ENCODE assay signal across 8 cellular contexts in genomic region chr5:73497537-73498056, GRCh38. TPM values are rescaled to one million over a fixed set of nuclear protein-coding genes. Genes with fewer than 3 reads are reported as not detected.
DNase-seq lines count a peak whose midpoint lies in the region; ATAC-seq, FAIRE-seq and TF ChIP-seq lines count a peak whose summit lies in the region.

No MANE protein-coding gene starts in this region.

- H3K79me2 ChIP-seq in GM12878 (ENCODE audit: control insufficient read depth, insufficient read depth, low read length) = peaks cover 48% of the 10 kb centered on the region

- DNase-seq in AG04449 (ENCODE audit: low read depth, low spot score) (no peak), HL-60 (ENCODE audit: low read depth in 1 of 2, low spot score in 1 of 2) (no peak), GM12878 (ENCODE audit: low read depth, low spot score) (no peak), lung (ENCODE audit: low spot score) (no peak), upper lobe of right lung (no peak), GM13976 (ENCODE audit: low spot score) (no peak), cerebellum (ENCODE audit: low spot score) (no peak), hepatic stellate cell (ENCODE audit: low spot score) (no peak)

- 36% methylated on average over 15 of the region's 15 CpGs for WGBS in GM12878 (ENCODE audit: insufficient coverage, insufficient replicate concordance, low lambda C conversion rate, missing lambda C conversion rate)
- WGBS in lung, 2 donors = 48 to 57% methylated on average over 15 of the region's 15 CpGs

- no peaks in the 10 kb centered on the region for H4K20me1 ChIP-seq in GM12878 (ENCODE audit: control insufficient read depth, insufficient read depth)

- H3K27ac ChIP-seq in HL-60 (replicated peaks) (peak overlapping the region; percentile 96), GM12878 (ENCODE audit: control insufficient read depth, insufficient read depth) (peak overlapping the region; percentile 93), lung (ENCODE audit: low read depth in 1 of 2, low read length in 1 of 2) (peak overlapping the region; percentile 89 to 96), upper lobe of right lung (peak overlapping the region; percentile 98)

- H2AFZ ChIP-seq in GM12878 (ENCODE audit: control insufficient read depth, low read depth, low read length) = peak overlapping the region; percentile 94

- no peak for TF ChIP-seq RAD21 in GM12878 (IDR thresholded peaks at IDR 0.05; ENCODE audit: insufficient read depth, low read depth, low read length)

- H3K4me1 ChIP-seq in GM12878 (ENCODE audit: control insufficient read depth, insufficient read depth, low read length) (no peaks in the 10 kb centered on the region), lung (ENCODE audit: control insufficient read depth in 2 of 2, insufficient read depth in 2 of 2, low read length in 2 of 2) (peaks cover 0 to 8% of the 10 kb centered on the region in 2 donors), upper lobe of right lung (peaks cover 18% of the 10 kb centered on the region)

- in situ Hi-C loops in GM12878 (cut with MboI) (no loop called here), GM13976 (cut with MboI; ENCODE audit: low sequenced_read_pairs, unreplicated experiment) (no loop called here)

- no peaks in the 10 kb centered on the region for H3K9me3 ChIP-seq in GM12878 (replicated peaks; ENCODE audit: control insufficient read depth, insufficient read depth, low read length)
- no peaks in the 10 kb centered on the region for H3K9me3 ChIP-seq in lung (ENCODE audit: control insufficient read depth in 2 of 2, insufficient read depth in 1 of 2, low read length in 1 of 2)
- no peaks in the 10 kb centered on the region for H3K9me3 ChIP-seq in upper lobe of right lung

- H3K4me2 ChIP-seq in GM12878 (ENCODE audit: control insufficient read depth, insufficient read depth) = peak overlapping the region; percentile 86

- POLR2A ChIA-PET in AG04449 (lab: Yijun Ruan, JAX) = interaction anchor here (2.6 kb wide), 1 partner anchor 49 kb away, joined by 6 read pairs; the partner anchor contains the start of gene FOXD1
- POLR2A ChIA-PET in GM12878 (lab: Charles Lee) = no interaction called here

- no peak for TF ChIP-seq EP300 in GM12878 (IDR thresholded peaks at IDR 0.05; ENCODE audit: borderline replicate concordance in 1 of 2, control insufficient read depth in 1 of 2, low read depth in 2 of 2, low read length in 2 of 2)

- CTCF ChIA-PET in AG04449 (lab: Yijun Ruan, JAX) (interaction anchor here (0.6 to 6.2 kb wide), 13 partner anchors 9 to 282 kb away, joined by 3 to 34 read pairs (median 4); no protein-coding TSS in a partner anchor), GM12878 (lab: Yijun Ruan, JAX) (interaction anchor here (0.8 to 2.8 kb wide), 6 partner anchors 19 to 73 kb away, joined by 3 to 19 read pairs (median 3); no protein-coding TSS in a partner anchor)

- RAD21 ChIA-PET in GM12878 (lab: Charles Lee; ENCODE audit: unreplicated experiment) = interaction anchor here (1.1 kb wide), 1 partner anchor 39 kb away, joined by 3 read pairs; no protein-coding TSS in a partner anchor

- TF ChIP-seq CTCF in AG04449 (IDR thresholded peaks at IDR 0.05; ENCODE audit: insufficient read depth, low read length, missing control alignments) (no peak), HL-60 (IDR thresholded peaks at IDR 0.05; ENCODE audit: insufficient read depth, low read length) (no peak), GM12878 (IDR thresholded peaks at IDR 0.05 in 2 of 3, conservative IDR thresholded peaks at IDR 0.05 in 1 of 3; ENCODE audit: control insufficient read depth in 2 of 3, extremely low read depth in 1 of 3, insufficient read depth in 1 of 3, low read depth in 3 of 3, low read length in 3 of 3) (no peak), lung (IDR thresholded peaks at IDR 0.05; ENCODE audit: control extremely low read depth, extremely low read depth) (no peak), upper lobe of right lung (IDR thresholded peaks at IDR 0.05) (no peak), GM13976 (IDR thresholded peaks at IDR 0.05; ENCODE audit: borderline replicate concordance, control extremely low read depth, extremely low read depth, insufficient read depth, missing control alignments) (no peak)

- H3K9ac ChIP-seq in GM12878 (ENCODE audit: control insufficient read depth, insufficient read depth, low read length) = peak overlapping the region; percentile 94

- no peak for TF ChIP-seq POLR2A in GM12878 (IDR thresholded peaks at IDR 0.05; ENCODE audit: low read depth, low read length)

- H3K36me3 ChIP-seq in GM12878 (ENCODE audit: control insufficient read depth in 2 of 2, insufficient read depth in 2 of 2, low read length in 1 of 2) (peaks cover 0 to 10% of the 10 kb centered on the region in 2 experiments; a peak in 2 of 4 replicates), lung (ENCODE audit: control insufficient read depth in 2 of 2, insufficient read depth in 2 of 2, low read length in 2 of 2) (peaks cover 3% of the 10 kb centered on the region in 2 donors), upper lobe of right lung (peaks cover 25% of the 10 kb centered on the region)

- TSS peak; percentile 95 for BruUV-seq in GM12878 (replicated peaks; lab: Mats Ljungman, UMichigan)

- FAIRE-seq in GM12878 (lab: Jason Lieb, UNC) = no peak

- H3K27me3 ChIP-seq in HL-60 (ENCODE audit: insufficient read depth, poor library complexity, severe bottlenecking) (no peaks in the 10 kb centered on the region), GM12878 (replicated peaks in 1 of 2; ENCODE audit: control insufficient read depth in 2 of 2, insufficient read depth in 2 of 2, low read length in 1 of 2) (0 out of 4 replicates have a peak, but pooled peaks cover 0 to 2% of the 10 kb centered on the region in 2 experiments), lung (ENCODE audit: control insufficient read depth, insufficient read depth) (no peaks in the 10 kb centered on the region), upper lobe of right lung (peaks cover under 1% of the 10 kb centered on the region)

- intact Hi-C loops in GM12878 (cut with micrococcal nuclease; ENCODE audit: unreplicated experiment) = no loop called here
- intact Hi-C loops in upper lobe of right lung (cut with DNase I) = no loop called here

- H3K4me3 ChIP-seq in AG04449 (ENCODE audit: low read depth, low read length) (peak overlapping the region; percentile 87), HL-60 (replicated peaks; ENCODE audit: insufficient read depth, low read length) (peak overlapping the region; percentile 76), GM12878 (peak overlapping the region; percentile 97), lung (peak overlapping the region; percentile 43), upper lobe of right lung (peak overlapping the region; percentile 89)

- peak; percentile 4 for ATAC-seq in GM12878
- ATAC-seq in lung (ENCODE audit: insufficient read depth, low FRiP score) = no peak
- ATAC-seq in upper lobe of right lung = no peak

- SMC1A ChIA-PET in GM12878 (lab: Charles Lee; ENCODE audit: uncharacterized antibody, unreplicated experiment) = interaction anchor here (1.3 to 1.9 kb wide), 2 partner anchors 12 to 67 kb away, joined by 3 to 10 read pairs; no protein-coding TSS in a partner anchor

TF ChIP-seq in GM12878, 131 proteins besides CTCF, POLR2A, EP300 and RAD21 (continues in another document):
- TF ChIP-seq SREBF1 (IDR thresholded peaks at IDR 0.05; ENCODE audit: low read length) = no peak
- no peak for TF ChIP-seq CBX3 (IDR thresholded peaks at IDR 0.05; ENCODE audit: borderline replicate concordance, low read depth)

RNA-seq across cellular contexts. Expression of gene BTF3, which starts 0.6 kb away (rescaled TPM):
- 66.9 and 73.7 TPM in 2 replicates for total RNA-seq in GM12878 (2013; cell fraction: nucleolus; rRNA removed)
- total RNA-seq in GM12878 (2014; rRNA removed) = 492 and 532 TPM in 2 replicates
- total RNA-seq in GM12878 (2014; rRNA removed; fragmentation: Illumina TruSeq; extraction: Trizol) = 855 and 860 TPM in 2 replicates
- total RNA-seq in GM12878 (2021) = 836 and 848 TPM in 2 replicates
- polyA plus RNA-seq in GM12878 (2011; ENCODE audit: low read depth) = 1,276 TPM
- polyA plus RNA-seq in GM12878 (2011; rRNA removed) = 807 and 1,223 TPM in 2 replicates
- 414 and 476 TPM in 2 replicates for polyA plus RNA-seq in GM12878 (2011; cell fraction: cytosol; rRNA removed)
- polyA plus RNA-seq in GM12878 (2011; cell fraction: nucleus; rRNA removed) = 251 and 283 TPM in 2 replicates
- polyA plus RNA-seq in GM12878 (2012) = 1,031 and 1,134 TPM in 2 replicates
- polyA plus RNA-seq in GM12878 (2014; fragmentation: Illumina TruSeq; extraction: Trizol) = 1,650 and 1,701 TPM in 2 replicates
- 1,000 to 10,000 TPM; 1,064 to 1,108 TPM for polyA plus RNA-seq in GM12878 (2014; fragmentation: Nextera tagmentation; extraction: Ambion mirVana)
- polyA plus RNA-seq in GM12878 (2014; rRNA removed) = 830 and 886 TPM in 2 replicates
- 100 to 1,000 TPM; 922 to 993 TPM for polyA plus RNA-seq in GM12878 (2016; fragmentation: Nextera tagmentation; extraction: Ambion mirVana)
- polyA minus RNA-seq in GM12878 (2011; rRNA and poly(A)+ RNA removed) = 342 and 537 TPM in 2 replicates
- polyA minus RNA-seq in GM12878 (2011; cell fraction: cytosol; rRNA and poly(A)+ RNA removed) = 199 and 249 TPM in 2 replicates
- polyA minus RNA-seq in GM12878 (2011; cell fraction: nucleus; rRNA and poly(A)+ RNA removed) = 67.9 and 87.3 TPM in 2 replicates
- total RNA-seq in lung = 100 to 1,000 TPM; 370 to 527 TPM
- polyA plus RNA-seq in lung = 100 to 1,000 TPM; 504 to 645 TPM
- total RNA-seq in upper lobe of right lung = 394 TPM
- total RNA-seq in cerebellum = 194 TPM

RNA-seq across cellular contexts. Expression of gene FOXD1, which starts 49.0 kb away (rescaled TPM):
- not detected in 2 replicates for total RNA-seq in GM12878 (2013; cell fraction: nucleolus; rRNA removed)
- total RNA-seq in GM12878 (2014; rRNA removed) (not detected in 2 replicates), GM12878 (2014; rRNA removed; fragmentation: Illumina TruSeq; extraction: Trizol) (not detected in 2 replicates), GM12878 (2021) (not detected in 2 replicates), lung (under 1 TPM; 0.37 to 0.46 TPM), upper lobe of right lung (1.2 TPM), cerebellum (1.1 TPM)
- not detected for polyA plus RNA-seq in GM12878 (2011; ENCODE audit: low read depth)
- polyA plus RNA-seq in GM12878 (2011; rRNA removed) (not detected in 2 replicates), GM12878 (2014; fragmentation: Illumina TruSeq; extraction: Trizol) (not detected in 2 replicates), GM12878 (2014; fragmentation: Nextera tagmentation; extraction: Ambion mirVana) (not detected), GM12878 (2014; rRNA removed) (not detected in 2 replicates), GM12878 (2016; fragmentation: Nextera tagmentation; extraction: Ambion mirVana) (not detected), lung (under 1 TPM; 0.20 to 0.22 TPM)
- polyA plus RNA-seq in GM12878 (2011; cell fraction: cytosol; rRNA removed) = not detected in 2 replicates
- polyA plus RNA-seq in GM12878 (2011; cell fraction: nucleus; rRNA removed) = not detected in 2 replicates
- polyA plus RNA-seq in GM12878 (2012) = 0.04 and 0.18 TPM in 2 replicates
- polyA minus RNA-seq in GM12878 (2011; rRNA and poly(A)+ RNA removed) = not detected in 2 replicates
- polyA minus RNA-seq in GM12878 (2011; cell fraction: cytosol; rRNA and poly(A)+ RNA removed) = not detected in 2 replicates
- not detected in 2 replicates for polyA minus RNA-seq in GM12878 (2011; cell fraction: nucleus; rRNA and poly(A)+ RNA removed)

Comparison
In these comparisons a context has a peak if more than half of its experiments do, and no peak if none do; other contexts are left out.
1. H3K4me3 ChIP-seq: peak in every context shown above with its lines; median percentile 97 in GM12878; 89 in upper lobe of right lung; 87 in AG04449; 76 in HL-60; 43 in lung.